ENCODE assay signal across 14 cellular contexts in genomic region chr17:17669851-17670232, GRCh38. TPM values are rescaled to one million over a fixed set of nuclear protein-coding genes. Genes with fewer than 3 reads are reported as not detected.
DNase-seq lines count a peak whose midpoint lies in the region; ATAC-seq, FAIRE-seq and TF ChIP-seq lines count a peak whose summit lies in the region.
"Had no signal": no experiment of that assay in that cellular context is flagged by ENCODE, and none has a peak within 500 bp of the region (broad histone marks: within the 10 kb centered on the region; RNA-seq: fewer than 3 reads in every experiment).

No MANE protein-coding gene starts in this region.

- peaks cover 25% of the 10 kb centered on the region for H3K4me1 Mint-ChIP-seq in progenitor cell of endocrine pancreas (ENCODE audit: low read depth)

- FAIRE-seq in GM12891 (lab: Jason Lieb, UNC): no peak
- FAIRE-seq: D721Med, H1 had no signal

- H3K36me3 ChIP-seq in WERI-Rb-1 (no peaks in the 10 kb centered on the region), upper lobe of left lung (no peaks in the 10 kb centered on the region)
- H3K36me3 ChIP-seq: Peyer's patch had no signal

- H3K4me1 ChIP-seq in upper lobe of left lung: peaks cover 0 to 13% (median 6%) of the 10 kb centered on the region in 4 donors

- H3K27me3 Mint-ChIP-seq in progenitor cell of endocrine pancreas: no peaks in the 10 kb centered on the region

- no peaks in the 10 kb centered on the region for H3K36me3 Mint-ChIP-seq in progenitor cell of endocrine pancreas (ENCODE audit: insufficient read depth)
- H3K36me3 Mint-ChIP-seq: CD8-positive, alpha-beta T cell had no signal

- H3K4me3 ChIP-seq in WERI-Rb-1 (ENCODE audit: low read depth, low read length) (no peak overlapping the region), upper lobe of left lung (no peak overlapping the region)
- H3K4me3 ChIP-seq: Peyer's patch had no signal

- H3K4me3 Mint-ChIP-seq in progenitor cell of endocrine pancreas (ENCODE audit: low read depth): no peak overlapping the region
- H3K4me3 Mint-ChIP-seq: CD8-positive, alpha-beta T cell; HFFc6; T-helper 17 cell had no signal

- no peak for TF ChIP-seq EP300 in upper lobe of left lung (IDR thresholded peaks at IDR 0.05)

- H3K27me3 ChIP-seq in WERI-Rb-1 (ENCODE audit: insufficient read depth, low read depth, severe bottlenecking) (no peaks in the 10 kb centered on the region), upper lobe of left lung (no peaks in the 10 kb centered on the region)
- H3K27me3 ChIP-seq: Peyer's patch had no signal

- peak overlapping the region; percentile 22 for H3K27ac Mint-ChIP-seq in progenitor cell of endocrine pancreas
- H3K27ac Mint-ChIP-seq: CD8-positive, alpha-beta T cell; HFFc6; T-helper 17 cell had no signal

- TF ChIP-seq POLR2A in GM12891 (IDR thresholded peaks at IDR 0.05; ENCODE audit: low read depth, low read length) (no peak), upper lobe of left lung (IDR thresholded peaks at IDR 0.05) (no peak)

- no peak for ATAC-seq in HG02798 (IDR thresholded peaks at IDR 0.05; ENCODE audit: poor library complexity, unreplicated experiment)
- ATAC-seq in upper lobe of left lung (ENCODE audit: low FRiP score in 2 of 2): no peak
- ATAC-seq: CD8-positive, alpha-beta T cell; T-helper 17 cell had no signal

- H3K9me3 ChIP-seq in WERI-Rb-1 (ENCODE audit: severe bottlenecking) (no peaks in the 10 kb centered on the region), upper lobe of left lung (no peaks in the 10 kb centered on the region)
- H3K9me3 ChIP-seq: Peyer's patch had no signal

- H3K9me3 Mint-ChIP-seq in progenitor cell of endocrine pancreas (ENCODE audit: low read depth): no peaks in the 10 kb centered on the region
- H3K9me3 Mint-ChIP-seq: CD8-positive, alpha-beta T cell; HFFc6 had no signal

- TF ChIP-seq CTCF in WERI-Rb-1 (IDR thresholded peaks at IDR 0.05; ENCODE audit: low read depth, low read length): no peak
- no peak for TF ChIP-seq CTCF in progenitor cell of endocrine pancreas (IDR thresholded peaks at IDR 0.05; ENCODE audit: unreplicated experiment)
- TF ChIP-seq CTCF in upper lobe of left lung (IDR thresholded peaks at IDR 0.05): no peak

- 88 to 94% methylated on average over 4 of the region's 4 CpGs for WGBS in upper lobe of left lung, 2 donors

- peak; percentile 65 for DNase-seq in NCI-H1694 treated with DMSO at 0.1 percent for 48 hours (lab: John Stamatoyannopoulos, UW)
- DNase-seq in NCI-H2171 treated with DMSO at 0.1 percent for 48 hours (lab: John Stamatoyannopoulos, UW): peak; percentile 93
- DNase-seq in WERI-Rb-1: no peak
- no peak for DNase-seq in progenitor cell of endocrine pancreas (ENCODE audit: low spot score, unreplicated experiment)
- DNase-seq in GM12891 (ENCODE audit: insufficient read length, low spot score): no peak
- no peak for DNase-seq in upper lobe of left lung
- DNase-seq: CD8-positive, alpha-beta T cell; HFFc6; IMR-90; Peyer's patch; T-helper 17 cell had no signal

- H3K27ac ChIP-seq in WERI-Rb-1 (0 out of 2 replicates have a peak overlapping the region, but pooled peaks have one; percentile 20), upper lobe of left lung (no peak overlapping the region)
- H3K27ac ChIP-seq: Peyer's patch had no signal

TF ChIP-seq in GM12891, 5 proteins besides CTCF, POLR2A, EP300 and RAD21:
- TF ChIP-seq TAF1 (IDR thresholded peaks at IDR 0.05; ENCODE audit: low read depth, low read length) (no peak), SPI1 (IDR thresholded peaks at IDR 0.05; ENCODE audit: low read depth, low read length) (no peak), POLR2AphosphoS5 (IDR thresholded peaks at IDR 0.05; ENCODE audit: low read depth, low read length) (no peak), POU2F2 (IDR thresholded peaks at IDR 0.05; ENCODE audit: low read depth, low read length) (no peak), PAX5 (IDR thresholded peaks at IDR 0.05; ENCODE audit: insufficient read depth, low read length, severe bottlenecking) (no peak)

RNA-seq across cellular contexts. Expression of gene RAI1, which starts 11.4 kb away (rescaled TPM):
- 69.0 and 75.0 TPM in 2 replicates for total RNA-seq in progenitor cell of endocrine pancreas
- 7.1 TPM for polyA plus RNA-seq in GM12891 (2012; ENCODE audit: low read depth, missing spikeins)
- total RNA-seq in upper lobe of left lung: 10 to 100 TPM; 33.8 to 76.6 (median 41.2) TPM

Comparison
In these comparisons a context has a peak if more than half of its experiments do, and no peak if none do; other contexts are left out.
1. DNase-seq: peak in NCI-H1694 treated with DMSO at 0.1 percent for 48 hours (single experiment) and NCI-H2171 treated with DMSO at 0.1 percent for 48 hours (single experiment); none in WERI-Rb-1 (single experiment), progenitor cell of endocrine pancreas (single experiment), GM12891 (single experiment) and upper lobe of left lung (0 of 2).